ENCODE assay signal across 1 cellular context in the genomic region with DNA sequence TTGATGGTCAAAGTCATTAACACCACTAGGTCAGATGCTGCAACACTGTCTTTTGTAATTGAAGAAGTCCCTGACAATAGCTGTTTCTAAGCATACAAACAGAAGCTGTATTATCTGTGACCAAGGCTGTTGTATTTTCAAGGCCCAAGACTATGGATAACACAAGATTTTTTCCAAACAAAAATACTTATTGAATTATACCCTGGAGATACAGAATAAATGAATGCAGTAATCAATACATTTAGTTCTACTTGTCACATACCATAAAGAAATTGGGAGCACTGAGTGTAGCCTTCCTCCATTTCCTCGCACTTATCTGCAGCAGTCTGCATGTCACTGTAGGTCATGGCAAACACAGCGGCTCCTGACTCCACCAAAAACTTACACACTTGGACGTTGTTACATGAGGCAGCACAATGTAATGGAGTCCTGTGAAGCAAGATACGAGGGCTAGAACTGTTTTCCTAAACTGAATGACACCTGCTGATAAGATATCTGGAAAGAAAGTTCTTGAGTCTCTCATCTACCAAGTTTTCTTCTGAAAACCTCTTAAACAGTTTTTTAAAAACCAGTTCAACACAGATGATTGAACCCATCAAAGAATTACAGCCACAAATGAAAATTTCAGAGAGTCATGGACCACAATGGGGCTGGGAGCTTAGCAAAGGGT.
A peak's percentile ranks its signal among the peaks of the same experiment; 100 is the strongest.
TF ChIP-seq lines count a peak whose summit lies in the region.

No MANE protein-coding gene starts in this region.

TF ChIP-seq in K562, 482 proteins besides CTCF, POLR2A, EP300 and RAD21 (continued from another document and continues in another):
- TF ChIP-seq HDAC6 (IDR thresholded peaks at IDR 0.05; ENCODE audit: low read depth, low read length) (no peak), CBFA2T3 (IDR thresholded peaks at IDR 0.05) (peak; percentile 99), JUN (IDR thresholded peaks at IDR 0.05; ENCODE audit: borderline replicate concordance, low read depth, low read length) (peak; percentile 43; the same call in 1 of the 2 replicates), JUN (CRISPR knock-in tag; IDR thresholded peaks at IDR 0.05; ENCODE audit: borderline replicate concordance) (no peak), PHTF2 (CRISPR knock-in tag; IDR thresholded peaks at IDR 0.05) (no peak), ZNF707 (CRISPR knock-in tag; conservative IDR thresholded peaks at IDR 0.05) (no peak), ZNF79 (CRISPR knock-in tag; IDR thresholded peaks at IDR 0.05; ENCODE audit: low read depth) (no peak; the same call in 1 of the 2 replicates), FOXM1 (IDR thresholded peaks at IDR 0.05; ENCODE audit: low read depth) (peak; percentile 96), FOXM1 (CRISPR knock-in tag; IDR thresholded peaks at IDR 0.05; ENCODE audit: low read depth) (no peak), ZNF76 (CRISPR knock-in tag; IDR thresholded peaks at IDR 0.05; ENCODE audit: borderline replicate concordance) (peak; percentile 90; the same call in 1 of the 2 replicates), MYC (IDR thresholded peaks at IDR 0.05; ENCODE audit: low read depth, low read length) (peak; percentile 86), MYC (CRISPR knock-in tag; IDR thresholded peaks at IDR 0.05; ENCODE audit: borderline replicate concordance, low read depth) (no peak), ZFX (CRISPR knock-in tag; IDR thresholded peaks at IDR 0.05) (peak; percentile 49; the same call in 1 of the 2 replicates), GABPA (tag; conservative IDR thresholded peaks at IDR 0.05; ENCODE audit: low read depth) (peak; percentile 14; the same call in 1 of the 2 replicates), NBN (IDR thresholded peaks at IDR 0.05; ENCODE audit: low read depth) (peak; percentile 99), TARDBP (IDR thresholded peaks at IDR 0.05) (peak; percentile 75; the same call in 1 of the 2 replicates), HSF4 (CRISPR knock-in tag; IDR thresholded peaks at IDR 0.05; ENCODE audit: borderline replicate concordance) (peak; percentile 90; the same call in 1 of the 2 replicates), BRD9 (IDR thresholded peaks at IDR 0.05; ENCODE audit: low read depth, partially characterized antibody) (peak; percentile 94), ZNF75A (CRISPR knock-in tag; IDR thresholded peaks at IDR 0.05) (peak; percentile 70; the same call in 1 of the 2 replicates), MTA2 (IDR thresholded peaks at IDR 0.05; ENCODE audit: low read depth) (peak; percentile 96), MCM2 (IDR thresholded peaks at IDR 0.05; ENCODE audit: low read depth) (no peak), NFE2 (IDR thresholded peaks at IDR 0.05; ENCODE audit: low read depth) (peak; percentile 98), SMARCA4 (IDR thresholded peaks at IDR 0.05) (peak; percentile 99), MBD2 (IDR thresholded peaks at IDR 0.05; ENCODE audit: borderline replicate concordance, low read depth) (peak; percentile 73), FOXJ2 (tag; IDR thresholded peaks at IDR 0.05) (0 out of 2 replicates have a peak, but pooled peaks have one; percentile 68), NFRKB (IDR thresholded peaks at IDR 0.05; ENCODE audit: low read depth) (peak; percentile 97), PHB2 (IDR thresholded peaks at IDR 0.05; ENCODE audit: low read depth) (peak; percentile 90), HDAC8 (tag; IDR thresholded peaks at IDR 0.05) (peak; percentile 86), ZNF41 (CRISPR knock-in tag; conservative IDR thresholded peaks at IDR 0.05) (peak; percentile 72; the same call in 1 of the 2 replicates), YBX1 (IDR thresholded peaks at IDR 0.05) (no peak), ZNF551 (CRISPR knock-in tag; IDR thresholded peaks at IDR 0.05) (no peak), NCOA4 (IDR thresholded peaks at IDR 0.05; ENCODE audit: partially characterized antibody) (peak; percentile 60), NFATC3 (IDR thresholded peaks at IDR 0.05) (peak; percentile 86; the same call in 1 of the 2 replicates), SRSF3 (IDR thresholded peaks at IDR 0.05; ENCODE audit: insufficient read depth, low read length) (no peak), TAL1 (IDR thresholded peaks at IDR 0.05) (peak; percentile 98), EP400 (IDR thresholded peaks at IDR 0.05) (peak; percentile 87), CBX5 (IDR thresholded peaks at IDR 0.05; ENCODE audit: borderline replicate concordance, low read depth) (0 out of 2 replicates have a peak, but pooled peaks have one; percentile 39), BCL6 (CRISPR knock-in tag; IDR thresholded peaks at IDR 0.05) (peak; percentile 34; the same call in 1 of the 2 replicates), JUND (IDR thresholded peaks at IDR 0.05; ENCODE audit: borderline replicate concordance, low read depth, low read length) (peak; percentile 86), JUND (tag; IDR thresholded peaks at IDR 0.05; ENCODE audit: borderline replicate concordance, low read depth, low read length) (peak; percentile 94; the same call in 2 of the 3 replicates), KLF1 (tag; IDR thresholded peaks at IDR 0.05) (no peak), E2F3 (CRISPR knock-in tag; IDR thresholded peaks at IDR 0.05) (peak; percentile 60; the same call in 1 of the 2 replicates), HEY1 (CRISPR knock-in tag; IDR thresholded peaks at IDR 0.05; ENCODE audit: borderline replicate concordance) (peak; percentile 64; the same call in 1 of the 2 replicates)
- TF ChIP-seq, protein P1, sequence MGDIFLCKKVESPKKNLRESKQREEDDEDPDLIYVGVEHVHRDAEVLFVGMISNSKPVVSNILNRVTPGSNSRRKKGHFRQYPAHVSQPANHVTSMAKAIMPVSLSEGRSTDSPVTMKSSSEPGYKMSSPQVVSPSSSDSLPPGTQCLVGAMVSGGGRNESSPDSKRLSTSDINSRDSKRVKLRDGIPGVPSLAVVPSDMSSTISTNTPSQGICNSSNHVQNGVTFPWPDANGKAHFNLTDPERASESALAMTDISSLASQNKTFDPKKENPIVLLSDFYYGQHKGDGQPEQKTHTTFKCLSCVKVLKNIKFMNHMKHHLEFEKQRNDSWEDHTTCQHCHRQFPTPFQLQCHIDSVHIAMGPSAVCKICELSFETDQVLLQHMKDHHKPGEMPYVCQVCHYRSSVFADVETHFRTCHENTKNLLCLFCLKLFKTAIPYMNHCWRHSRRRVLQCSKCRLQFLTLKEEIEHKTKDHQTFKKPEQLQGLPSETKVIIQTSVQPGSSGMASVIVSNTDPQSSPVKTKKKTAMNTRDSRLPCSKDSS (IDR thresholded peaks at IDR 0.05; ENCODE audit: low read depth, partially characterized antibody) = no peak
- TF ChIP-seq, protein P2, sequence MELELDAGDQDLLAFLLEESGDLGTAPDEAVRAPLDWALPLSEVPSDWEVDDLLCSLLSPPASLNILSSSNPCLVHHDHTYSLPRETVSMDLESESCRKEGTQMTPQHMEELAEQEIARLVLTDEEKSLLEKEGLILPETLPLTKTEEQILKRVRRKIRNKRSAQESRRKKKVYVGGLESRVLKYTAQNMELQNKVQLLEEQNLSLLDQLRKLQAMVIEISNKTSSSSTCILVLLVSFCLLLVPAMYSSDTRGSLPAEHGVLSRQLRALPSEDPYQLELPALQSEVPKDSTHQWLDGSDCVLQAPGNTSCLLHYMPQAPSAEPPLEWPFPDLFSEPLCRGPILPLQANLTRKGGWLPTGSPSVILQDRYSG (tag; conservative IDR thresholded peaks at IDR 0.05; ENCODE audit: low read depth) = peak; percentile 97
- TF ChIP-seq, protein P3, sequence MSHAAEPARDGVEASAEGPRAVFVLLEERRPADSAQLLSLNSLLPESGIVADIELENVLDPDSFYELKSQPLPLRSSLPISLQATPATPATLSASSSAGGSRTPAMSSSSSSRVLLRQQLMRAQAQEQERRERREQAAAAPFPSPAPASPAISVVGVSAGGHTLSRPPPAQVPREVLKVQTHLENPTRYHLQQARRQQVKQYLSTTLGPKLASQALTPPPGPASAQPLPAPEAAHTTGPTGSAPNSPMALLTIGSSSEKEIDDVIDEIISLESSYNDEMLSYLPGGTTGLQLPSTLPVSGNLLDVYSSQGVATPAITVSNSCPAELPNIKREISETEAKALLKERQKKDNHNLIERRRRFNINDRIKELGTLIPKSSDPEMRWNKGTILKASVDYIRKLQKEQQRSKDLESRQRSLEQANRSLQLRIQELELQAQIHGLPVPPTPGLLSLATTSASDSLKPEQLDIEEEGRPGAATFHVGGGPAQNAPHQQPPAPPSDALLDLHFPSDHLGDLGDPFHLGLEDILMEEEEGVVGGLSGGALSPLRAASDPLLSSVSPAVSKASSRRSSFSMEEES (CRISPR knock-in tag; IDR thresholded peaks at IDR 0.05) = peak; percentile 27
- TF ChIP-seq, protein P4, sequence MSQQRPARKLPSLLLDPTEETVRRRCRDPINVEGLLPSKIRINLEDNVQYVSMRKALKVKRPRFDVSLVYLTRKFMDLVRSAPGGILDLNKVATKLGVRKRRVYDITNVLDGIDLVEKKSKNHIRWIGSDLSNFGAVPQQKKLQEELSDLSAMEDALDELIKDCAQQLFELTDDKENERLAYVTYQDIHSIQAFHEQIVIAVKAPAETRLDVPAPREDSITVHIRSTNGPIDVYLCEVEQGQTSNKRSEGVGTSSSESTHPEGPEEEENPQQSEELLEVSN (IDR thresholded peaks at IDR 0.05; ENCODE audit: borderline replicate concordance in 1 of 2, extremely low read depth in 1 of 2, insufficient read depth in 1 of 2, insufficient read length in 1 of 2, low read depth in 1 of 2, low read length in 1 of 2, poor library complexity in 1 of 2, severe bottlenecking in 1 of 2) = peak; percentile 83 to 92
- TF ChIP-seq, protein P5, sequence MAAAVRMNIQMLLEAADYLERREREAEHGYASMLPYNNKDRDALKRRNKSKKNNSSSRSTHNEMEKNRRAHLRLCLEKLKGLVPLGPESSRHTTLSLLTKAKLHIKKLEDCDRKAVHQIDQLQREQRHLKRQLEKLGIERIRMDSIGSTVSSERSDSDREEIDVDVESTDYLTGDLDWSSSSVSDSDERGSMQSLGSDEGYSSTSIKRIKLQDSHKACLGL (CRISPR knock-in tag; IDR thresholded peaks at IDR 0.05; ENCODE audit: borderline replicate concordance, poor library complexity, severe bottlenecking) = no peak
- TF ChIP-seq, protein P6, sequence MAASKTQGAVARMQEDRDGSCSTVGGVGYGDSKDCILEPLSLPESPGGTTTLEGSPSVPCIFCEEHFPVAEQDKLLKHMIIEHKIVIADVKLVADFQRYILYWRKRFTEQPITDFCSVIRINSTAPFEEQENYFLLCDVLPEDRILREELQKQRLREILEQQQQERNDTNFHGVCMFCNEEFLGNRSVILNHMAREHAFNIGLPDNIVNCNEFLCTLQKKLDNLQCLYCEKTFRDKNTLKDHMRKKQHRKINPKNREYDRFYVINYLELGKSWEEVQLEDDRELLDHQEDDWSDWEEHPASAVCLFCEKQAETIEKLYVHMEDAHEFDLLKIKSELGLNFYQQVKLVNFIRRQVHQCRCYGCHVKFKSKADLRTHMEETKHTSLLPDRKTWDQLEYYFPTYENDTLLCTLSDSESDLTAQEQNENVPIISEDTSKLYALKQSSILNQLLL (CRISPR knock-in tag; IDR thresholded peaks at IDR 0.05; ENCODE audit: borderline replicate concordance) = no peak
- TF ChIP-seq, protein P7, sequence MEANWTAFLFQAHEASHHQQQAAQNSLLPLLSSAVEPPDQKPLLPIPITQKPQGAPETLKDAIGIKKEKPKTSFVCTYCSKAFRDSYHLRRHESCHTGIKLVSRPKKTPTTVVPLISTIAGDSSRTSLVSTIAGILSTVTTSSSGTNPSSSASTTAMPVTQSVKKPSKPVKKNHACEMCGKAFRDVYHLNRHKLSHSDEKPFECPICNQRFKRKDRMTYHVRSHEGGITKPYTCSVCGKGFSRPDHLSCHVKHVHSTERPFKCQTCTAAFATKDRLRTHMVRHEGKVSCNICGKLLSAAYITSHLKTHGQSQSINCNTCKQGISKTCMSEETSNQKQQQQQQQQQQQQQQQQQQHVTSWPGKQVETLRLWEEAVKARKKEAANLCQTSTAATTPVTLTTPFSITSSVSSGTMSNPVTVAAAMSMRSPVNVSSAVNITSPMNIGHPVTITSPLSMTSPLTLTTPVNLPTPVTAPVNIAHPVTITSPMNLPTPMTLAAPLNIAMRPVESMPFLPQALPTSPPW (CRISPR knock-in tag; IDR thresholded peaks at IDR 0.05) = peak; percentile 40; the same call in 1 of the 2 replicates
- TF ChIP-seq, protein P8, sequence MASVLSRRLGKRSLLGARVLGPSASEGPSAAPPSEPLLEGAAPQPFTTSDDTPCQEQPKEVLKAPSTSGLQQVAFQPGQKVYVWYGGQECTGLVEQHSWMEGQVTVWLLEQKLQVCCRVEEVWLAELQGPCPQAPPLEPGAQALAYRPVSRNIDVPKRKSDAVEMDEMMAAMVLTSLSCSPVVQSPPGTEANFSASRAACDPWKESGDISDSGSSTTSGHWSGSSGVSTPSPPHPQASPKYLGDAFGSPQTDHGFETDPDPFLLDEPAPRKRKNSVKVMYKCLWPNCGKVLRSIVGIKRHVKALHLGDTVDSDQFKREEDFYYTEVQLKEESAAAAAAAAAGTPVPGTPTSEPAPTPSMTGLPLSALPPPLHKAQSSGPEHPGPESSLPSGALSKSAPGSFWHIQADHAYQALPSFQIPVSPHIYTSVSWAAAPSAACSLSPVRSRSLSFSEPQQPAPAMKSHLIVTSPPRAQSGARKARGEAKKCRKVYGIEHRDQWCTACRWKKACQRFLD (CRISPR knock-in tag; IDR thresholded peaks at IDR 0.05) = peak; percentile 93
- TF ChIP-seq, protein P9, sequence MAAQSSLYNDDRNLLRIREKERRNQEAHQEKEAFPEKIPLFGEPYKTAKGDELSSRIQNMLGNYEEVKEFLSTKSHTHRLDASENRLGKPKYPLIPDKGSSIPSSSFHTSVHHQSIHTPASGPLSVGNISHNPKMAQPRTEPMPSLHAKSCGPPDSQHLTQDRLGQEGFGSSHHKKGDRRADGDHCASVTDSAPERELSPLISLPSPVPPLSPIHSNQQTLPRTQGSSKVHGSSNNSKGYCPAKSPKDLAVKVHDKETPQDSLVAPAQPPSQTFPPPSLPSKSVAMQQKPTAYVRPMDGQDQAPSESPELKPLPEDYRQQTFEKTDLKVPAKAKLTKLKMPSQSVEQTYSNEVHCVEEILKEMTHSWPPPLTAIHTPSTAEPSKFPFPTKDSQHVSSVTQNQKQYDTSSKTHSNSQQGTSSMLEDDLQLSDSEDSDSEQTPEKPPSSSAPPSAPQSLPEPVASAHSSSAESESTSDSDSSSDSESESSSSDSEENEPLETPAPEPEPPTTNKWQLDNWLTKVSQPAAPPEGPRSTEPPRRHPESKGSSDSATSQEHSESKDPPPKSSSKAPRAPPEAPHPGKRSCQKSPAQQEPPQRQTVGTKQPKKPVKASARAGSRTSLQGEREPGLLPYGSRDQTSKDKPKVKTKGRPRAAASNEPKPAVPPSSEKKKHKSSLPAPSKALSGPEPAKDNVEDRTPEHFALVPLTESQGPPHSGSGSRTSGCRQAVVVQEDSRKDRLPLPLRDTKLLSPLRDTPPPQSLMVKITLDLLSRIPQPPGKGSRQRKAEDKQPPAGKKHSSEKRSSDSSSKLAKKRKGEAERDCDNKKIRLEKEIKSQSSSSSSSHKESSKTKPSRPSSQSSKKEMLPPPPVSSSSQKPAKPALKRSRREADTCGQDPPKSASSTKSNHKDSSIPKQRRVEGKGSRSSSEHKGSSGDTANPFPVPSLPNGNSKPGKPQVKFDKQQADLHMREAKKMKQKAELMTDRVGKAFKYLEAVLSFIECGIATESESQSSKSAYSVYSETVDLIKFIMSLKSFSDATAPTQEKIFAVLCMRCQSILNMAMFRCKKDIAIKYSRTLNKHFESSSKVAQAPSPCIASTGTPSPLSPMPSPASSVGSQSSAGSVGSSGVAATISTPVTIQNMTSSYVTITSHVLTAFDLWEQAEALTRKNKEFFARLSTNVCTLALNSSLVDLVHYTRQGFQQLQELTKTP (IDR thresholded peaks at IDR 0.05; ENCODE audit: low read depth in 1 of 2, partially characterized antibody in 2 of 2) = peak; percentile 61 to 94
- TF ChIP-seq, protein P10, sequence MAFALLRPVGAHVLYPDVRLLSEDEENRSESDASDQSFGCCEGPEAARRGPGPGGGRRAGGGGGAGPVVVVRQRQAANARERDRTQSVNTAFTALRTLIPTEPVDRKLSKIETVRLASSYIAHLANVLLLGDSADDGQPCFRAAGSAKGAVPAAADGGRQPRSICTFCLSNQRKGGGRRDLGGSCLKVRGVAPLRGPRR (CRISPR knock-in tag; IDR thresholded peaks at IDR 0.05) = peak; percentile 82; the same call in 1 of the 2 replicates
